Comparison of ENCODE assay signal across 8 cellular contexts in the genomic region with DNA sequence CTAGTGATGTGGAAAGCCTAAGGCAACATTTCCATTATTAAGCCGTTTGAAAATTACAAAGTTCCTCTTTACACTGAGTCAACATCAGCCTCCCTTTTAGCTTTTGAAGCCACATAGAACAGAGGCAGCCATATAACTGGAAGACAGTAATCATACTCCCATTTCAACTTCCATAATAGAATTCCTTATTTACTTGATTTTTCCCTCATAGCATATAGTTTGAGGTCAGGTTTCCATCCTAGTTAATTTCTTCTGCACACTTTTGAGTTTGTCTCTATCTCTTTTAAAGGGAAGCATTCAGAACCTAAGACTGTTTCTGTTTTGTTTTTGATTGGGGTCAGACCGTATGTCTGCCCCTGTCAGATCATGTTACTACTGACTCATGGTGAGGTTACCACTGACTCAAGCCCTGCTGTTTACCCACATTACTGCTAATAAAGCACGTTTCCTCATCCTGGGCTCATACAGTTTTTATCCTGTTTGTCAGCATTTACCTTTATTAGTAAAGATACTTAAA.
DNase-seq lines count a peak whose midpoint lies in the region; ATAC-seq and TF ChIP-seq lines count a peak whose summit lies in the region.

No MANE protein-coding gene starts in this region.

- peak overlapping the region; percentile 58 for H3K4me2 ChIP-seq in MM.1S (ENCODE audit: low read depth, low read length)

- H3K9me2 ChIP-seq in MM.1S (replicated peaks; ENCODE audit: insufficient read depth, low read length), result no peaks in the 10 kb centered on the region

- H3K4me1 ChIP-seq in MM.1S (ENCODE audit: low read length), result peaks cover 34% of the 10 kb centered on the region

- no peaks in the 10 kb centered on the region for H3K9me3 Mint-ChIP-seq in activated naive CD8-positive, alpha-beta T cell treated with anti-CD3 and anti-CD28 coated beads, Interleukin-2, amount 50 U/mL, for 24 hours
- H3K9me3 Mint-ChIP-seq in natural killer cell treated with Interleukin-12 subunit alpha and Interleukin-12 subunit beta and Interleukin-15 and Interleukin-18, amount 100 ng/mL, for 72 hours, result no peaks in the 10 kb centered on the region

- no peak for TF ChIP-seq CTCF in MM.1S (IDR thresholded peaks at IDR 0.05; ENCODE audit: low read length)

- H3K36me3 ChIP-seq in MM.1S (replicated peaks; ENCODE audit: insufficient read depth, low read length), result no peaks in the 10 kb centered on the region

- peaks cover 25% of the 10 kb centered on the region for H3K4me1 Mint-ChIP-seq in activated naive CD8-positive, alpha-beta T cell treated with anti-CD3 and anti-CD28 coated beads, Interleukin-2, amount 50 U/mL, for 24 hours
- peaks cover 29 to 48% of the 10 kb centered on the region in 2 donors for H3K4me1 Mint-ChIP-seq in natural killer cell treated with Interleukin-12 subunit alpha and Interleukin-12 subunit beta and Interleukin-15 and Interleukin-18, amount 100 ng/mL, for 72 hours (ENCODE audit: low read depth in 2 of 2)

- H3K79me2 ChIP-seq in MM.1S (ENCODE audit: low read length), result no peaks in the 10 kb centered on the region

- H2AFZ ChIP-seq in MM.1S (ENCODE audit: low read length), result peak overlapping the region; percentile 50

- H3K4me3 ChIP-seq in MM.1S (ENCODE audit: low read length), result peak overlapping the region; percentile 19; the same call in 1 of the 2 replicates

- H3K4me3 Mint-ChIP-seq in activated naive CD8-positive, alpha-beta T cell treated with anti-CD3 and anti-CD28 coated beads, Interleukin-2, amount 50 U/mL, for 24 hours, result no peak overlapping the region
- peak overlapping the region; percentile 42 for H3K4me3 Mint-ChIP-seq in natural killer cell treated with Interleukin-12 subunit alpha and Interleukin-12 subunit beta and Interleukin-15 and Interleukin-18, amount 100 ng/mL, for 72 hours

- no peaks in the 10 kb centered on the region for H3K27me3 Mint-ChIP-seq in activated naive CD8-positive, alpha-beta T cell treated with anti-CD3 and anti-CD28 coated beads, Interleukin-2, amount 50 U/mL, for 24 hours
- H3K27me3 Mint-ChIP-seq in natural killer cell treated with Interleukin-12 subunit alpha and Interleukin-12 subunit beta and Interleukin-15 and Interleukin-18, amount 100 ng/mL, for 72 hours, result no peaks in the 10 kb centered on the region

- ATAC-seq in GM21515 (IDR thresholded peaks at IDR 0.05; ENCODE audit: unreplicated experiment) (peak; percentile 47), HG03175 (IDR thresholded peaks at IDR 0.05; ENCODE audit: unreplicated experiment) (no peak)
- peak; percentile 90 for ATAC-seq in activated naive CD8-positive, alpha-beta T cell treated with anti-CD3 and anti-CD28 coated beads, Interleukin-2, amount 50 U/mL, for 24 hours
- peak; percentile 97 to 98 for ATAC-seq in natural killer cell treated with Interleukin-12 subunit alpha and Interleukin-12 subunit beta and Interleukin-15 and Interleukin-18, amount 100 ng/mL, for 72 hours

- H3K9me3 ChIP-seq in MM.1S (replicated peaks; ENCODE audit: insufficient read depth, low read length), result no peaks in the 10 kb centered on the region

- peak overlapping the region; percentile 34; the same call in 1 of the 2 replicates for H3K27ac ChIP-seq in MM.1S (ENCODE audit: low read length)

- H4K20me1 ChIP-seq in MM.1S (ENCODE audit: insufficient read depth, low read length), result no peaks in the 10 kb centered on the region

- peak; percentile 72 for DNase-seq in DMS153 (lab: John Stamatoyannopoulos, UW)
- DNase-seq in MM.1S, result peak; percentile 82
- no peak for DNase-seq in activated naive CD8-positive, alpha-beta T cell treated with anti-CD3 and anti-CD28 coated beads, Interleukin-2, amount 50 U/mL, for 24 hours
- DNase-seq in natural killer cell treated with Interleukin-12 subunit alpha and Interleukin-12 subunit beta and Interleukin-15 and Interleukin-18, amount 100 ng/mL, for 72 hours (ENCODE audit: low spot score), result no peak
- DNase-seq in DMS79 treated with DMSO at 0.1 percent for 48 hours (lab: John Stamatoyannopoulos, UW), result no peak
- no peak for DNase-seq in anterior cingulate cortex (lab: John Stamatoyannopoulos, UW)

- H3K9ac ChIP-seq in MM.1S (ENCODE audit: low read length), result peak overlapping the region; percentile 12; the same call in 1 of the 2 replicates

- 0 out of 2 replicates have a peak, but pooled peaks cover 11% of the 10 kb centered on the region for H3F3A ChIP-seq in MM.1S (ENCODE audit: insufficient read depth, low read length)

- H3K27ac Mint-ChIP-seq in activated naive CD8-positive, alpha-beta T cell treated with anti-CD3 and anti-CD28 coated beads, Interleukin-2, amount 50 U/mL, for 24 hours, result peak overlapping the region; percentile 32
- peak overlapping the region; percentile 44 to 85 for H3K27ac Mint-ChIP-seq in natural killer cell treated with Interleukin-12 subunit alpha and Interleukin-12 subunit beta and Interleukin-15 and Interleukin-18, amount 100 ng/mL, for 72 hours

- H3K27me3 ChIP-seq in MM.1S (replicated peaks; ENCODE audit: insufficient read depth, low read length), result no peaks in the 10 kb centered on the region

- H3K36me3 Mint-ChIP-seq in activated naive CD8-positive, alpha-beta T cell treated with anti-CD3 and anti-CD28 coated beads, Interleukin-2, amount 50 U/mL, for 24 hours (ENCODE audit: low read depth), result no peaks in the 10 kb centered on the region
- H3K36me3 Mint-ChIP-seq in natural killer cell treated with Interleukin-12 subunit alpha and Interleukin-12 subunit beta and Interleukin-15 and Interleukin-18, amount 100 ng/mL, for 72 hours, result peaks cover 8% of the 10 kb centered on the region

Comparison
In these comparisons a context has a peak if more than half of its experiments do, and no peak if none do; other contexts are left out.
1. DNase-seq: peak in DMS153 (single experiment) and MM.1S (single experiment); none in activated naive CD8-positive, alpha-beta T cell treated with anti-CD3 and anti-CD28 coated beads, Interleukin-2, amount 50 U/mL, for 24 hours (single experiment), natural killer cell treated with Interleukin-12 subunit alpha and Interleukin-12 subunit beta and Interleukin-15 and Interleukin-18, amount 100 ng/mL, for 72 hours (single experiment), DMS79 treated with DMSO at 0.1 percent for 48 hours (single experiment) and anterior cingulate cortex (0 of 58).